In the genomic region with DNA sequence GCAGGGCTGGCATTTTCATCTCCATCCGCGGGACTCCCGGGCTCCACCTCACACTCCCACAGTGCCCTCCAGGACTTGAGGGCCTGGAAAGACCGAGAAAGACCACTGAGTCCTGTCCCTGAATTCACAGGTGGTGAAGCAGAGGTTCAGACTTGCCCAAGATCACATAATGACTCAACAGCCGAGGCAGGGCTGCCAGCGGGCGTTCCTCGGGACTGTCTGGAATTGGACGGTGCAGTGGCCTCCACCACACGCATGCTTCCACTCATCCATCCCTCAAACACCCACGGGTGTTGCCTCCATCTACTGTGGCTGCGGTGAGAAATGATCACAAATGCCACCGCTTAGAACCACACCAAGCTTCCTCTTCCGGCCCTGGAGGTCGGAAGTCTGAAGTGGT, we compare ENCODE assay signal across 24 cellular contexts. TPM values are rescaled to one million over a fixed set of nuclear protein-coding genes. Genes with fewer than 3 reads are reported as not detected.
"Had no signal": no experiment of that assay in that cellular context is flagged by ENCODE, and none has a peak within 500 bp of the region (broad histone marks: within the 10 kb centered on the region; RNA-seq: fewer than 3 reads in every experiment).

No MANE protein-coding gene starts in this region.

- H3K27ac ChIP-seq: hepatocyte, left ventricle myocardium inferior, neural progenitor cell, ovary, right atrium auricular region, skin epidermis, suprapubic skin, thoracic aorta, tibial artery, upper lobe of right lung had no signal

- H3K27me3 ChIP-seq: ovary, right atrium auricular region, tibial artery had no signal

- H3K27ac Mint-ChIP-seq: memory B cell; naive thymus-derived CD8-positive, alpha-beta T cell; nephron; neural progenitor cell; progenitor cell of endocrine pancreas; stimulated activated effector memory CD8-positive, alpha-beta T cell treated with anti-CD3 and anti-CD28 coated beads, Interleukin-12 subunit alpha, Interleukin-12 subunit beta, amount 100 ng/mL, for 72 hours; stimulated activated naive CD8-positive, alpha-beta T cell treated with anti-CD3 and anti-CD28 coated beads, Interleukin-15, Interleukin-2, amounts not matched to agents 100 ng/mL and 50 ng/mL, for 24 hours had no signal

- H3K4me3 Mint-ChIP-seq: memory B cell; naive thymus-derived CD8-positive, alpha-beta T cell; nephron; neural progenitor cell; stimulated activated effector memory CD8-positive, alpha-beta T cell treated with anti-CD3 and anti-CD28 coated beads, Interleukin-12 subunit alpha, Interleukin-12 subunit beta, amount 100 ng/mL, for 72 hours; stimulated activated naive CD8-positive, alpha-beta T cell treated with anti-CD3 and anti-CD28 coated beads, Interleukin-15, Interleukin-2, amounts not matched to agents 100 ng/mL and 50 ng/mL, for 24 hours had no signal

- H3K79me2 ChIP-seq: hepatocyte had no signal

- H3K36me3 Mint-ChIP-seq: memory B cell; naive thymus-derived CD8-positive, alpha-beta T cell; neural progenitor cell; stimulated activated effector memory CD8-positive, alpha-beta T cell treated with anti-CD3 and anti-CD28 coated beads, Interleukin-12 subunit alpha, Interleukin-12 subunit beta, amount 100 ng/mL, for 72 hours had no signal

- H3K9ac ChIP-seq: neural progenitor cell had no signal

- H3K36me3 ChIP-seq: left ventricle myocardium inferior, neural progenitor cell, ovary, right atrium auricular region, suprapubic skin, thoracic aorta, tibial artery, upper lobe of right lung had no signal

- H2AFZ ChIP-seq: hepatocyte, neural progenitor cell had no signal

- H3K4me3 ChIP-seq: hepatocyte, left ventricle myocardium inferior, lung, neural progenitor cell, ovary, right atrium auricular region, skin epidermis, suprapubic skin, thoracic aorta, tibial artery, upper lobe of right lung had no signal

- ATAC-seq: naive thymus-derived CD8-positive, alpha-beta T cell; sciatic nerve; stimulated activated effector memory CD8-positive, alpha-beta T cell treated with anti-CD3 and anti-CD28 coated beads, Interleukin-12 subunit alpha, Interleukin-12 subunit beta, amount 100 ng/mL, for 72 hours; upper lobe of right lung had no signal

- H3K9me3 ChIP-seq: ovary, right atrium auricular region, suprapubic skin, thoracic aorta, upper lobe of right lung had no signal

- H3K4me1 Mint-ChIP-seq: memory B cell; nephron; neural progenitor cell; stimulated activated effector memory CD8-positive, alpha-beta T cell treated with anti-CD3 and anti-CD28 coated beads, Interleukin-12 subunit alpha, Interleukin-12 subunit beta, amount 100 ng/mL, for 72 hours had no signal

- H3K4me1 ChIP-seq: right atrium auricular region, upper lobe of right lung had no signal

- H3K4me2 ChIP-seq: hepatocyte, neural progenitor cell had no signal

- DNase-seq: islet precursor cell; left ventricle myocardium inferior; naive thymus-derived CD8-positive, alpha-beta T cell; ovary; stimulated activated CD4-positive, alpha-beta T cell treated with anti-CD3 and anti-CD28 coated beads, Interleukin-12 subunit alpha, Interleukin-12 subunit beta, amount 100 ng/mL, for 4 hours; stimulated activated CD4-positive, alpha-beta T cell treated with anti-CD3 and anti-CD28 coated beads, Interleukin-15, amount 100 ng/mL, for 24 hours; stimulated activated CD4-positive, alpha-beta T cell treated with anti-CD3 and anti-CD28 coated beads, Interleukin-4, amount 100 ng/mL, for 24 hours; stimulated activated naive CD4-positive, alpha-beta T cell; tibial artery; trophoblast cell; upper lobe of right lung had no signal

- H3K9me3 Mint-ChIP-seq: memory B cell; stimulated activated effector memory CD8-positive, alpha-beta T cell treated with anti-CD3 and anti-CD28 coated beads, Interleukin-12 subunit alpha, Interleukin-12 subunit beta, amount 100 ng/mL, for 72 hours; stimulated activated naive CD8-positive, alpha-beta T cell treated with anti-CD3 and anti-CD28 coated beads, Interleukin-15, Interleukin-2, amounts not matched to agents 100 ng/mL and 50 ng/mL, for 24 hours had no signal

RNA-seq across cellular contexts. Expression of a gene that starts 6.9 kb away (rescaled TPM):
- total RNA-seq: naive thymus-derived CD8-positive, alpha-beta T cell had no signal
- polyA plus RNA-seq: naive thymus-derived CD8-positive, alpha-beta T cell had no signal
